Comparison of ENCODE assay signal across 25 cellular contexts in the genomic region with DNA sequence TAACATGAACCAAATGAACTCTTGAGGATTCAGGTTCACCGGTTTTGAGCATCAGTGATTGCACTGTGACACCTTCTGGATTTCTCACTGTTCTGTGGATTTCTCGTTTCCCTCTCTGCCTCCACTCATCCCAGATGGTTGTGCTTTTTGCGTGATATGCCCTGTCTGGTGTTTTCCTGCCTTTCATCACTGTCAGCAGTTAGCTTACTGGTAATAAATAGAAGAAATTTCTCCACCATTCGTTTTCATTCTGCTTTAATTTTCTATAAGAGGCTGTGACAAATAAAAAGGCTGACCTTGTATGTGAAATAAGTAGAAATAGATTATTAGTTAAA.
"Had no signal": no experiment of that assay in that cellular context is flagged by ENCODE, and none has a peak within 500 bp of the region (broad histone marks: within the 10 kb centered on the region; RNA-seq: fewer than 3 reads in every experiment).

No MANE protein-coding gene starts in this region.

- DNase-seq: activated B cell treated with CpG ODN at 0.5 μM for 24 hours; activated CD4-positive, alpha-beta T cell treated with anti-CD3 and anti-CD28 coated beads for 36 hours; activated CD4-positive, alpha-beta T cell treated with anti-CD3 and anti-CD28 coated beads, Interleukin-2, amount 50 U/mL, for 4 hours; activated effector memory CD4-positive, alpha-beta T cell treated with Interleukin-2 at 50 U/mL for 16 hours; activated naive CD4-positive, alpha-beta T cell treated with anti-CD3 and anti-CD28 coated beads for 36 hours; activated naive CD8-positive, alpha-beta T cell treated with anti-CD3 and anti-CD28 coated beads, Interleukin-2, amount 10 ng/mL, durations not matched to agents 7 days and 5 days; activated T-cell treated with anti-CD3 and anti-CD28 coated beads, Interleukin-2, amount 50 U/mL, for 48 hours; body of pancreas; effector CD8-positive, alpha-beta T cell; kidney; lower lobe of right lung; naive thymus-derived CD8-positive, alpha-beta T cell; ovary; stimulated activated CD4-positive, alpha-beta T cell treated with anti-CD3 and anti-CD28 coated beads, Interleukin-4, amount 100 ng/mL, for 24 hours; substantia nigra; T1000; thyroid gland; upper lobe of right lung had no signal

- H3K4me1 ChIP-seq: body of pancreas, lower lobe of right lung, prostate gland, thyroid gland, upper lobe of right lung had no signal

- H3K27me3 ChIP-seq: body of pancreas, cardiac muscle cell, esophagus muscularis mucosa, ovary, thyroid gland, upper lobe of right lung had no signal

- H3K36me3 ChIP-seq: cardiac muscle cell, ovary had no signal

- H3K27ac Mint-ChIP-seq: activated B cell treated with CpG ODN at 0.5 μM for 24 hours; activated CD4-positive, alpha-beta T cell treated with anti-CD3 and anti-CD28 coated beads for 36 hours; activated naive CD4-positive, alpha-beta T cell treated with anti-CD3 and anti-CD28 coated beads for 36 hours; activated naive CD8-positive, alpha-beta T cell treated with anti-CD3 and anti-CD28 coated beads, Interleukin-2, amount 10 ng/mL, durations not matched to agents 7 days and 5 days; dendritic cell treated with granulocyte-macrophage colony-stimulating factor and Interleukin-4, amounts not matched to agents 40 ng/mL and 50 ng/mL, for 4 days; stimulated activated naive CD8-positive, alpha-beta T cell treated with anti-CD3 and anti-CD28 coated beads, Interleukin-15, Interleukin-2, amounts not matched to agents 100 ng/mL and 50 ng/mL, for 24 hours; T-helper 1 cell treated with Interleukin-12 subunit alpha and Interleukin-12 subunit beta and Interleukin-4 antibody, amounts not matched to agents 30 μg/mL and 1 μg/mL, for 36 hours had no signal

- H3K27ac ChIP-seq: body of pancreas, cardiac muscle cell, esophagus muscularis mucosa, lower lobe of right lung, ovary, prostate gland, thyroid gland, upper lobe of right lung had no signal

- H3K27me3 Mint-ChIP-seq: activated B cell treated with CpG ODN at 0.5 μM for 24 hours; activated CD4-positive, alpha-beta T cell treated with anti-CD3 and anti-CD28 coated beads for 36 hours; activated naive CD8-positive, alpha-beta T cell treated with anti-CD3 and anti-CD28 coated beads, Interleukin-2, amount 10 ng/mL, durations not matched to agents 7 days and 5 days; dendritic cell treated with granulocyte-macrophage colony-stimulating factor and Interleukin-4, amounts not matched to agents 40 ng/mL and 50 ng/mL, for 4 days; naive thymus-derived CD8-positive, alpha-beta T cell; stimulated activated naive CD8-positive, alpha-beta T cell treated with anti-CD3 and anti-CD28 coated beads, Interleukin-15, Interleukin-2, amounts not matched to agents 100 ng/mL and 50 ng/mL, for 24 hours had no signal

- ATAC-seq: body of pancreas; left lobe of liver; lower lobe of right lung; naive thymus-derived CD8-positive, alpha-beta T cell; upper lobe of right lung had no signal

- H3K9me3 ChIP-seq: body of pancreas, esophagus muscularis mucosa, lower lobe of right lung, ovary, prostate gland, thyroid gland, upper lobe of right lung had no signal

- H3K4me3 Mint-ChIP-seq: activated B cell treated with CpG ODN at 0.5 μM for 24 hours; activated CD4-positive, alpha-beta T cell treated with anti-CD3 and anti-CD28 coated beads for 36 hours; activated naive CD4-positive, alpha-beta T cell treated with anti-CD3 and anti-CD28 coated beads for 36 hours; activated naive CD8-positive, alpha-beta T cell treated with anti-CD3 and anti-CD28 coated beads, Interleukin-2, amount 10 ng/mL, durations not matched to agents 7 days and 5 days; dendritic cell treated with granulocyte-macrophage colony-stimulating factor and Interleukin-4, amounts not matched to agents 40 ng/mL and 50 ng/mL, for 4 days; naive thymus-derived CD8-positive, alpha-beta T cell; stimulated activated naive CD8-positive, alpha-beta T cell treated with anti-CD3 and anti-CD28 coated beads, Interleukin-15, Interleukin-2, amounts not matched to agents 100 ng/mL and 50 ng/mL, for 24 hours; T-helper 1 cell treated with Interleukin-12 subunit alpha and Interleukin-12 subunit beta and Interleukin-4 antibody, amounts not matched to agents 30 μg/mL and 1 μg/mL, for 36 hours had no signal

- H3K9me3 Mint-ChIP-seq: activated naive CD4-positive, alpha-beta T cell treated with anti-CD3 and anti-CD28 coated beads for 36 hours; dendritic cell treated with granulocyte-macrophage colony-stimulating factor and Interleukin-4, amounts not matched to agents 40 ng/mL and 50 ng/mL, for 4 days; stimulated activated naive CD8-positive, alpha-beta T cell treated with anti-CD3 and anti-CD28 coated beads, Interleukin-15, Interleukin-2, amounts not matched to agents 100 ng/mL and 50 ng/mL, for 24 hours had no signal

- H3K4me1 Mint-ChIP-seq: activated B cell treated with CpG ODN at 0.5 μM for 24 hours had no signal

- H3K4me3 ChIP-seq: body of pancreas, cardiac muscle cell, esophagus muscularis mucosa, lower lobe of right lung, ovary, prostate gland, thyroid gland, upper lobe of right lung had no signal
